In the genomic region with DNA sequence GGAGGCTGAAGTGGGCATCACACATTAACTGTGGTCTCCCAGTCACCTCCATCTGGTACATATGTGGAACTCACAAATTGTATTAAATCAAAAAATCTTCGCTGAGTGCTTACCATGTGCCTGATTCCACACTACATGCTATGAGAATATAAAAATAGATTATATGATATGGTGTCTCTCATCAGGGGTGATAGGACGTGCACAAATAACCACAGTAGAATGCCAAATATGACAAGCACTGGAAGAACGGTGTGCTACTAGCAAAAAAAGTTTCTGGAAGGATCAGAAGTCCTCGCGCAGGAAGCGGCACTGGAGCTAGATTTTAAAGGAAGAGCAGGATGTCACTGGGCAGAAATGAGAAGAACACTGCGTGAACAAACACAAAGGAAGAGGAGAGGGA, we compare ENCODE assay signal across 21 cellular contexts.
"Had no signal": no experiment of that assay in that cellular context is flagged by ENCODE, and none has a peak within 500 bp of the region (broad histone marks: within the 10 kb centered on the region; RNA-seq: fewer than 3 reads in every experiment).

No MANE protein-coding gene starts in this region.

- H3K36me3 ChIP-seq: breast epithelium, neutrophil, spleen, thoracic aorta, uterus, WERI-Rb-1 had no signal

- DNase-seq: activated CD4-positive, alpha-beta T cell treated with anti-CD3 and anti-CD28 coated beads for 48 hours; activated CD4-positive, alpha-beta T cell treated with anti-CD3 and anti-CD28 coated beads, Interleukin-2, amount 50 U/mL, for 48 hours; activated CD8-positive, alpha-beta memory T cell treated with anti-CD3 and anti-CD28 coated beads for 24 hours; activated effector memory CD4-positive, alpha-beta T cell treated with Interleukin-2 at 50 U/mL for 16 hours; activated naive CD4-positive, alpha-beta T cell treated with Interleukin-2 at 50 U/mL for 16 hours; amygdala; endodermal cell; naive B cell; nephron progenitor cell; retina; spleen; stimulated activated naive CD8-positive, alpha-beta T cell treated with anti-CD3 and anti-CD28 coated beads, Interleukin-15, Interleukin-2, amounts not matched to agents 100 U/mL and 50 U/mL, for 24 hours; T-helper 17 cell; T1000; uterus; WERI-Rb-1 had no signal

- H3K4me3 ChIP-seq: breast epithelium, spleen, thoracic aorta, uterus had no signal

- H3K9me3 ChIP-seq: breast epithelium, neutrophil, spleen, thoracic aorta, uterus had no signal

- H3K27ac ChIP-seq: neutrophil, spleen, thoracic aorta, uterus, WERI-Rb-1 had no signal

- ATAC-seq: activated CD4-positive, CD25-positive, alpha-beta regulatory T cell treated with anti-CD3 and anti-CD28 coated beads, Interleukin-2, amount 50 U/mL, for 24 hours; esophagus mucosa; stimulated activated naive CD8-positive, alpha-beta T cell treated with anti-CD3 and anti-CD28 coated beads, Interleukin-15, Interleukin-2, amounts not matched to agents 100 U/mL and 50 U/mL, for 24 hours; T-helper 17 cell had no signal

- H3K27me3 ChIP-seq: breast epithelium, neutrophil, spleen, uterus had no signal
